Comparison of ENCODE assay signal across 1 cellular context in genomic region chr15:62989366-62990055, GRCh38.
TF ChIP-seq lines count a peak whose summit lies in the region.

No MANE protein-coding gene starts in this region.

TF ChIP-seq in GM23338, 12 proteins besides CTCF, POLR2A, EP300 and RAD21 (continued from another document):
- TF ChIP-seq, protein P1, sequence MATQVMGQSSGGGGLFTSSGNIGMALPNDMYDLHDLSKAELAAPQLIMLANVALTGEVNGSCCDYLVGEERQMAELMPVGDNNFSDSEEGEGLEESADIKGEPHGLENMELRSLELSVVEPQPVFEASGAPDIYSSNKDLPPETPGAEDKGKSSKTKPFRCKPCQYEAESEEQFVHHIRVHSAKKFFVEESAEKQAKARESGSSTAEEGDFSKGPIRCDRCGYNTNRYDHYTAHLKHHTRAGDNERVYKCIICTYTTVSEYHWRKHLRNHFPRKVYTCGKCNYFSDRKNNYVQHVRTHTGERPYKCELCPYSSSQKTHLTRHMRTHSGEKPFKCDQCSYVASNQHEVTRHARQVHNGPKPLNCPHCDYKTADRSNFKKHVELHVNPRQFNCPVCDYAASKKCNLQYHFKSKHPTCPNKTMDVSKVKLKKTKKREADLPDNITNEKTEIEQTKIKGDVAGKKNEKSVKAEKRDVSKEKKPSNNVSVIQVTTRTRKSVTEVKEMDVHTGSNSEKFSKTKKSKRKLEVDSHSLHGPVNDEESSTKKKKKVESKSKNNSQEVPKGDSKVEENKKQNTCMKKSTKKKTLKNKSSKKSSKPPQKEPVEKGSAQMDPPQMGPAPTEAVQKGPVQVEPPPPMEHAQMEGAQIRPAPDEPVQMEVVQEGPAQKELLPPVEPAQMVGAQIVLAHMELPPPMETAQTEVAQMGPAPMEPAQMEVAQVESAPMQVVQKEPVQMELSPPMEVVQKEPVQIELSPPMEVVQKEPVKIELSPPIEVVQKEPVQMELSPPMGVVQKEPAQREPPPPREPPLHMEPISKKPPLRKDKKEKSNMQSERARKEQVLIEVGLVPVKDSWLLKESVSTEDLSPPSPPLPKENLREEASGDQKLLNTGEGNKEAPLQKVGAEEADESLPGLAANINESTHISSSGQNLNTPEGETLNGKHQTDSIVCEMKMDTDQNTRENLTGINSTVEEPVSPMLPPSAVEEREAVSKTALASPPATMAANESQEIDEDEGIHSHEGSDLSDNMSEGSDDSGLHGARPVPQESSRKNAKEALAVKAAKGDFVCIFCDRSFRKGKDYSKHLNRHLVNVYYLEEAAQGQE (IDR thresholded peaks at IDR 0.05; ENCODE audit: unreplicated experiment), result no peak
- no peak for TF ChIP-seq NANOG (IDR thresholded peaks at IDR 0.05; ENCODE audit: borderline replicate concordance)
- TF ChIP-seq ZNF114 (CRISPR knock-in tag; IDR thresholded peaks at IDR 0.05), result no peak
- no peak for TF ChIP-seq POLR2AphosphoS5 (IDR thresholded peaks at IDR 0.05; ENCODE audit: low read depth)
- no peak for TF ChIP-seq CREB1 (CRISPR knock-in tag; IDR thresholded peaks at IDR 0.05; ENCODE audit: low read depth)
- TF ChIP-seq ZNF462 (CRISPR knock-in tag; IDR thresholded peaks at IDR 0.05), result no peak
- no peak for TF ChIP-seq STAT1 (IDR thresholded peaks at IDR 0.05; ENCODE audit: unreplicated experiment)
- TF ChIP-seq ZNF331 (CRISPR knock-in tag; IDR thresholded peaks at IDR 0.05; ENCODE audit: low read depth), result no peak
